10 cellular contexts compared by ENCODE assay signal in the genomic region with DNA sequence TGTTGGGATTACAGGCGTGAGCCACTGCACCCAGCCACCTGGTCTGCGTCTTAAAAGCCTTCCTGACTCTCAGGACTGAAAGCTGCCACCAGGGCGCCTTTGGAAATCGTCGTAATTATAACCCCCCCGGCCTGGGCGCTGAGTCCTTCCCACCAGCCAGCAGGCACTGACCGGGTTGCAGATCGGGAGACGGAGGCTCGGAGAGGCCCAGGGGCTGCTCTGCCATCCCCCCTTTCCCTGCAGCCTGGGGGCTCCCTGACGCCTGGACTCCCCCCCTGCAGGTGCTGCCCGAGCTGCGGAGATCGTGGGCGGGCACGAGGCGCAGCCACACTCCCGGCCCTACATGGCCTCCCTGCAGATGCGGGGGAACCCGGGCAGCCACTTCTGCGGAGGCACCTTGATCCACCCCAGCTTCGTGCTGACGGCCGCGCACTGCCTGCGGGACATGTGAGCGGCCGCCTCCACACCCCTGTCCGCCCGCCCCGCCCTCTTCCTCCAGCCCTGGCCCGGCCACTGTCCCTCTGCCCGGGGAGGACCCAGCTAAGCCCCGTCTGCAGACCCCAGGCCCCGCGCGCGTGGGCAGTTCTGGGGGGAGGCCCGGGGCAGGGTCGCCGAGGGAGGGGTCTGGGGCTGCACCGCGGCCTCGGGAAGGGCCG. TPM values are rescaled to one million over a fixed set of nuclear protein-coding genes. Genes with fewer than 3 reads are reported as not detected.
DNase-seq lines count a peak whose midpoint lies in the region; ATAC-seq and TF ChIP-seq lines count a peak whose summit lies in the region.
"Had no signal": no experiment of that assay in that cellular context is flagged by ENCODE, and none has a peak within 500 bp of the region (broad histone marks: within the 10 kb centered on the region; RNA-seq: fewer than 3 reads in every experiment).

No MANE protein-coding gene starts in this region.

- TF ChIP-seq CTCF in WTC11 (IDR thresholded peaks at IDR 0.05) (no peak), suprapubic skin (IDR thresholded peaks at IDR 0.05) (no peak)

- H3K4me3 Mint-ChIP-seq in WTC11 (peak overlapping the region; percentile 41; the same call in 1 of the 2 replicates), immature natural killer cell (no peak overlapping the region)

- H3K36me3 Mint-ChIP-seq in WTC11, result no peaks in the 10 kb centered on the region
- peaks cover 0 to 3% (median 0%) of the 10 kb centered on the region in 3 donors for H3K36me3 Mint-ChIP-seq in immature natural killer cell

- H3K9me3 ChIP-seq in iPS-18c (ENCODE audit: control insufficient read depth, insufficient read depth, low read length) (no peaks in the 10 kb centered on the region), suprapubic skin (no peaks in the 10 kb centered on the region)
- H3K9me3 ChIP-seq: BLaER1 had no signal

- no peak overlapping the region for H3K27ac Mint-ChIP-seq in WTC11
- H3K27ac Mint-ChIP-seq in immature natural killer cell, result no peak overlapping the region

- H3K4me3 ChIP-seq in iPS-18c (ENCODE audit: insufficient read depth, low read depth, low read length), result peak overlapping the region; percentile 43; the same call in 1 of the 2 replicates
- H3K4me3 ChIP-seq in suprapubic skin, result peak overlapping the region; percentile 33
- H3K4me3 ChIP-seq: BLaER1 had no signal

- H3K4me1 ChIP-seq in suprapubic skin, result peaks cover 23% of the 10 kb centered on the region

- no peak for TF ChIP-seq EP300 in suprapubic skin (IDR thresholded peaks at IDR 0.05)

- H3K27me3 Mint-ChIP-seq in WTC11 (ENCODE audit: low read depth), result peaks cover 42% of the 10 kb centered on the region
- peaks cover 13 to 14% (median 14%) of the 10 kb centered on the region in 3 donors for H3K27me3 Mint-ChIP-seq in immature natural killer cell (ENCODE audit: low read depth in 3 of 3)

- CTCF ChIA-PET in WTC11 (lab: Charles Lee), result interaction anchor here (0.7 to 1.1 kb wide), 3 partner anchors 14 to 261 kb away, joined by 3 to 6 read pairs (median 3); no protein-coding TSS in a partner anchor

- ATAC-seq in WTC11, result peak; percentile 70

- 0% methylated on average over 14 of the region's 46 CpGs for WGBS in suprapubic skin

- no peak overlapping the region for H3K27ac ChIP-seq in suprapubic skin
- H3K27ac ChIP-seq: BLaER1 had no signal

- POLR2A ChIA-PET in WTC11 (lab: Charles Lee), result interaction anchor here (0.6 kb wide), 1 partner anchor 1700 kb away, joined by 3 read pairs; no protein-coding TSS in a partner anchor

- H3K36me3 ChIP-seq in suprapubic skin, result no peaks in the 10 kb centered on the region
- H3K36me3 ChIP-seq: BLaER1 had no signal

- TF ChIP-seq POLR2A in suprapubic skin (IDR thresholded peaks at IDR 0.05), result no peak

- DNase-seq in NCI-H748 (lab: John Stamatoyannopoulos, UW; ENCODE audit: unreplicated experiment) (peak; percentile 46), NCI-H748 treated with DMSO at 0.1 percent for 48 hours (lab: John Stamatoyannopoulos, UW) (no peak), WTC11 (ENCODE audit: low spot score) (peak; percentile 62), suprapubic skin (ENCODE audit: low spot score in 2 of 2) (peak in 1 of 2 donors; percentile 80), NCI-H1092 (lab: John Stamatoyannopoulos, UW) (no peak), glomerular visceral epithelial cell (ENCODE audit: extremely low spot score) (no peak), immature natural killer cell (no peak)
- DNase-seq: SHP77 treated with DMSO at 0.1 percent for 48 hours had no signal

- H3K9me3 Mint-ChIP-seq in WTC11 (peaks cover 4% of the 10 kb centered on the region), immature natural killer cell (peaks cover 0 to 2% (median 0%) of the 10 kb centered on the region in 6 donors)

- no peaks in the 10 kb centered on the region for H3K4me1 Mint-ChIP-seq in WTC11
- peaks cover 0 to 2% of the 10 kb centered on the region in 2 donors for H3K4me1 Mint-ChIP-seq in immature natural killer cell

- H3K27me3 ChIP-seq in suprapubic skin, result peaks cover 57% of the 10 kb centered on the region

TF ChIP-seq in WTC11, 78 proteins besides CTCF, POLR2A, EP300 and RAD21:
- TF ChIP-seq, protein P1, sequence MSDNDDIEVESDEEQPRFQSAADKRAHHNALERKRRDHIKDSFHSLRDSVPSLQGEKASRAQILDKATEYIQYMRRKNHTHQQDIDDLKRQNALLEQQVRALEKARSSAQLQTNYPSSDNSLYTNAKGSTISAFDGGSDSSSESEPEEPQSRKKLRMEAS (CRISPR knock-in tag; IDR thresholded peaks at IDR 0.05), result peak; percentile 65; the same call in 1 of the 2 replicates
- TF ChIP-seq NR1H2 (CRISPR knock-in tag; IDR thresholded peaks at IDR 0.05) (0 out of 2 replicates have a peak, but pooled peaks have one; percentile 28), ZNF263 (CRISPR knock-in tag; IDR thresholded peaks at IDR 0.05; ENCODE audit: low read depth) (0 out of 2 replicates have a peak, but pooled peaks have one; percentile 17), HMGA2 (CRISPR knock-in tag; IDR thresholded peaks at IDR 0.05) (no peak), RELA (CRISPR knock-in tag; IDR thresholded peaks at IDR 0.05; ENCODE audit: borderline replicate concordance) (0 out of 2 replicates have a peak, but pooled peaks have one; percentile 40)

RNA-seq across cellular contexts. Expression of a gene that starts 2.5 kb away (rescaled TPM):
- total RNA-seq in WTC11 (2021), result 0.53 to 0.82 TPM (median 0.61 TPM) in 3 replicates
- not detected for total RNA-seq in suprapubic skin
- not detected for polyA plus RNA-seq in immature natural killer cell

RNA-seq across cellular contexts. Expression of a gene that starts 8.8 kb away (rescaled TPM):
- total RNA-seq in WTC11 (2021) (not detected in 3 replicates), suprapubic skin (under 1 TPM in 1 of 4 donors, not detected in 3; 0.79 TPM)
- not detected for polyA plus RNA-seq in immature natural killer cell

RNA-seq across cellular contexts. Expression of a gene that starts 15.7 kb away (rescaled TPM):
- total RNA-seq in WTC11 (2021), result 1.2 to 3.3 TPM (median 2.5 TPM) in 3 replicates
- under 1 TPM in 1 of 4 donors, not detected in 3; 0.79 TPM for total RNA-seq in suprapubic skin
- polyA plus RNA-seq in immature natural killer cell, result not detected

RNA-seq across cellular contexts. Expression of a gene that starts 16.2 kb away (rescaled TPM):
- 1.7 to 2.7 TPM (median 2.5 TPM) in 3 replicates for total RNA-seq in WTC11 (2021)
- total RNA-seq in suprapubic skin, result 100 to 1,000 TPM; 195 to 332 (median 294) TPM
- polyA plus RNA-seq in immature natural killer cell, result 1 to 10 TPM; 1.5 to 4.1 (median 3.6) TPM

RNA-seq across cellular contexts. Expression of a gene that starts 21.6 kb away (rescaled TPM):
- 60.6 to 86.8 TPM (median 83.9 TPM) in 3 replicates for total RNA-seq in WTC11 (2021)
- not detected for total RNA-seq in suprapubic skin
- polyA plus RNA-seq in immature natural killer cell, result not detected

Comparison
In these comparisons a context has a peak if more than half of its experiments do, and no peak if none do; other contexts are left out.
1. DNase-seq: peak in NCI-H748 (single experiment) and WTC11 (single experiment); none in NCI-H748 treated with DMSO at 0.1 percent for 48 hours (single experiment), NCI-H1092 (single experiment), glomerular visceral epithelial cell (single experiment) and immature natural killer cell (0 of 3).